ENCODE assay signal across 15 cellular contexts in genomic region chr17:66331038-66331816, GRCh38. TPM values are rescaled to one million over a fixed set of nuclear protein-coding genes. Genes with fewer than 3 reads are reported as not detected.
DNase-seq lines count a peak whose midpoint lies in the region; ATAC-seq and TF ChIP-seq lines count a peak whose summit lies in the region.
"Had no signal": no experiment of that assay in that cellular context is flagged by ENCODE, and none has a peak within 500 bp of the region (broad histone marks: within the 10 kb centered on the region; RNA-seq: fewer than 3 reads in every experiment).

No MANE protein-coding gene starts in this region.

- CTCF ChIA-PET in naive thymus-derived CD4-positive, alpha-beta T cell (lab: Charles Lee) = interaction anchor here (0.9 to 1.6 kb wide), 3 partner anchors 15 to 60 kb away, joined by 4 read pairs; no protein-coding TSS in a partner anchor

- no peak overlapping the region for H3K9ac ChIP-seq in Loucy (ENCODE audit: low read depth, low read length, poor library complexity, severe bottlenecking)

- H3K4me3 Mint-ChIP-seq in activated T-cell treated with anti-CD3 and anti-CD28 coated beads, Interleukin-2, amount 50 U/mL, for 72 hours = peak overlapping the region; percentile 78 to 99
- peak overlapping the region; percentile 68 to 92 (median 83) for H3K4me3 Mint-ChIP-seq in naive thymus-derived CD4-positive, alpha-beta T cell

- no peaks in the 10 kb centered on the region for H3K9me2 ChIP-seq in Loucy (replicated peaks; ENCODE audit: low read depth, low read length)

- no peaks in the 10 kb centered on the region for H3K79me2 ChIP-seq in Loucy (ENCODE audit: insufficient read depth, low read length)

- intact Hi-C loops in naive thymus-derived CD4-positive, alpha-beta T cell (cut with micrococcal nuclease) = loop anchor here (1.0 to 5.0 kb wide), 11 partner anchors 8 to 95 kb away; no protein-coding TSS in a partner anchor

- H4K20me1 ChIP-seq in Loucy (ENCODE audit: insufficient read depth, low read length, poor library complexity, severe bottlenecking) = no peaks in the 10 kb centered on the region

- H3K4me1 Mint-ChIP-seq in activated T-cell treated with anti-CD3 and anti-CD28 coated beads, Interleukin-2, amount 50 U/mL, for 72 hours (ENCODE audit: low read depth) = peaks cover 88% of the 10 kb centered on the region
- H3K4me1 Mint-ChIP-seq in naive thymus-derived CD4-positive, alpha-beta T cell = peaks cover 43 to 92% (median 81%) of the 10 kb centered on the region in 7 donors

- no peak for TF ChIP-seq CTCF in Loucy (conservative IDR thresholded peaks at IDR 0.05; ENCODE audit: low read length)

- peak overlapping the region; percentile 33 for H3K4me2 ChIP-seq in Loucy (ENCODE audit: low read depth, low read length, poor library complexity, severe bottlenecking)

- POLR2A ChIA-PET in naive thymus-derived CD4-positive, alpha-beta T cell (lab: Charles Lee) = interaction anchor here (0.6 to 8.3 kb wide), 18 partner anchors 8 to 1954 kb away, joined by 3 to 89 read pairs (median 5); partner anchors contain the start of gene PRKCA

- H3F3A ChIP-seq in Loucy (ENCODE audit: low read depth) = no peaks in the 10 kb centered on the region

- H3K9me3 Mint-ChIP-seq in activated T-cell treated with anti-CD3 and anti-CD28 coated beads, Interleukin-2, amount 50 U/mL, for 72 hours = no peaks in the 10 kb centered on the region
- H3K9me3 Mint-ChIP-seq in naive thymus-derived CD4-positive, alpha-beta T cell = peaks cover 0 to 4% (median 0%) of the 10 kb centered on the region in 11 donors

- no peaks in the 10 kb centered on the region for H3K27me3 Mint-ChIP-seq in activated T-cell treated with anti-CD3 and anti-CD28 coated beads, Interleukin-2, amount 50 U/mL, for 72 hours (ENCODE audit: low read depth)
- no peaks in the 10 kb centered on the region for H3K27me3 Mint-ChIP-seq in naive thymus-derived CD4-positive, alpha-beta T cell

- no peak for DNase-seq in activated CD4-positive, CD25-positive, alpha-beta regulatory T cell (lab: John Stamatoyannopoulos, UW)
- peak in 1 of 2 donors; percentile 33 for DNase-seq in activated T-cell treated with anti-CD3 and anti-CD28 coated beads, Interleukin-2, amount 50 U/mL, for 72 hours
- DNase-seq in naive thymus-derived CD4-positive, alpha-beta T cell = peak in 8 of 9 donors; percentile 32 to 88 (median 76)
- DNase-seq in NCI-H2081 treated with DMSO at 0.1 percent for 48 hours (lab: John Stamatoyannopoulos, UW) = no peak
- DNase-seq: activated CD8-positive, alpha-beta memory T cell treated with anti-CD3 and anti-CD28 coated beads, Interleukin-2, amount 50 U/mL, for 48 hours; head of caudate nucleus; NCI-H1048; OCI-M1 had no signal

- no peaks in the 10 kb centered on the region for H3K27me3 ChIP-seq in Loucy (ENCODE audit: insufficient read depth, low read length, poor library complexity, severe bottlenecking)
- H3K27me3 ChIP-seq in naive thymus-derived CD4-positive, alpha-beta T cell (ENCODE audit: control insufficient read depth in 2 of 2, insufficient read depth in 2 of 2, low read length in 2 of 2) = no peaks in the 10 kb centered on the region
- H3K27me3 ChIP-seq: suprapubic skin had no signal

- peak overlapping the region; percentile 69 for H3K27ac ChIP-seq in naive thymus-derived CD4-positive, alpha-beta T cell (ENCODE audit: low read depth, low read length)
- H3K27ac ChIP-seq: 22Rv1, suprapubic skin had no signal

- no peaks in the 10 kb centered on the region for H3K36me3 ChIP-seq in Loucy (ENCODE audit: insufficient read depth, low read length)
- H3K36me3 ChIP-seq in naive thymus-derived CD4-positive, alpha-beta T cell (ENCODE audit: control insufficient read depth in 2 of 3, insufficient read depth in 3 of 3, low read length in 3 of 3) = no peaks in the 10 kb centered on the region
- H3K36me3 ChIP-seq: suprapubic skin had no signal

- H3K4me1 ChIP-seq in Loucy (ENCODE audit: insufficient read depth, low read length, poor library complexity, severe bottlenecking) = peaks cover 9% of the 10 kb centered on the region
- H3K4me1 ChIP-seq in naive thymus-derived CD4-positive, alpha-beta T cell (ENCODE audit: control insufficient read depth in 2 of 2, insufficient read depth in 2 of 2, low read length in 2 of 2) = peaks cover 0 to 91% of the 10 kb centered on the region in 2 donors
- H3K4me1 ChIP-seq: suprapubic skin had no signal

- H3K4me3 ChIP-seq in Loucy (ENCODE audit: low read length, poor library complexity, severe bottlenecking) = peak overlapping the region; percentile 31
- H3K4me3 ChIP-seq in naive thymus-derived CD4-positive, alpha-beta T cell (ENCODE audit: low read length) = peak overlapping the region; percentile 6
- H3K4me3 ChIP-seq: suprapubic skin had no signal

- ATAC-seq in activated CD4-positive, CD25-positive, alpha-beta regulatory T cell treated with anti-CD3 and anti-CD28 coated beads, Interleukin-2, amount 50 U/mL, for 24 hours = peak; percentile 51 to 58
- ATAC-seq in activated T-cell treated with anti-CD3 and anti-CD28 coated beads, Interleukin-2, amount 50 U/mL, for 72 hours (replicated peaks in 1 of 2) = peak; percentile 86
- peak; percentile 91 for ATAC-seq in naive thymus-derived CD4-positive, alpha-beta T cell
- ATAC-seq in HG02678 (IDR thresholded peaks at IDR 0.05; ENCODE audit: unreplicated experiment) (no peak), GM19463 (IDR thresholded peaks at IDR 0.05; ENCODE audit: unreplicated experiment) (no peak)
- ATAC-seq: HCT116 had no signal

- peaks cover 5 to 24% of the 10 kb centered on the region in 2 donors for H3K36me3 Mint-ChIP-seq in activated T-cell treated with anti-CD3 and anti-CD28 coated beads, Interleukin-2, amount 50 U/mL, for 72 hours (ENCODE audit: insufficient read depth in 2 of 2)
- peaks cover 0 to 37% (median 13%) of the 10 kb centered on the region in 5 donors for H3K36me3 Mint-ChIP-seq in naive thymus-derived CD4-positive, alpha-beta T cell

- no peak overlapping the region; the same call in 1 of the 2 replicates for H2AFZ ChIP-seq in Loucy (ENCODE audit: low read length)

- H3K9me3 ChIP-seq in Loucy (ENCODE audit: insufficient read depth, low read depth, low read length) = no peaks in the 10 kb centered on the region
- no peaks in the 10 kb centered on the region for H3K9me3 ChIP-seq in naive thymus-derived CD4-positive, alpha-beta T cell (ENCODE audit: control insufficient read depth in 2 of 3, low read length in 3 of 3)
- H3K9me3 ChIP-seq: suprapubic skin had no signal

- H3K27ac Mint-ChIP-seq in activated T-cell treated with anti-CD3 and anti-CD28 coated beads, Interleukin-2, amount 50 U/mL, for 72 hours = peak overlapping the region; percentile 100
- peak overlapping the region; percentile 88 to 99 (median 95) for H3K27ac Mint-ChIP-seq in naive thymus-derived CD4-positive, alpha-beta T cell

RNA-seq across cellular contexts. Expression of gene PRKCA, which starts 28.8 kb away (rescaled TPM):
- total RNA-seq in activated T-cell treated with anti-CD3 and anti-CD28 coated beads, Interleukin-2, amount 50 U/mL, for 72 hours = 100 to 1,000 TPM; 126 to 138 TPM
- 100 to 1,000 TPM in 4 of 5 experiments, 10 to 100 TPM in 1; 94.1 to 186 (median 154) TPM for total RNA-seq in naive thymus-derived CD4-positive, alpha-beta T cell
- polyA plus RNA-seq in naive thymus-derived CD4-positive, alpha-beta T cell = 1 to 10 TPM; 4.1 to 4.9 TPM

Comparison
In these comparisons a context has a peak if more than half of its experiments do, and no peak if none do; other contexts are left out.
1. ATAC-seq: peak in activated CD4-positive, CD25-positive, alpha-beta regulatory T cell treated with anti-CD3 and anti-CD28 coated beads, Interleukin-2, amount 50 U/mL, for 24 hours (2 of 2), activated T-cell treated with anti-CD3 and anti-CD28 coated beads, Interleukin-2, amount 50 U/mL, for 72 hours (2 of 2) and naive thymus-derived CD4-positive, alpha-beta T cell (single experiment); none in HG02678 (single experiment) and GM19463 (single experiment).
2. DNase-seq: peak in naive thymus-derived CD4-positive, alpha-beta T cell (8 of 9); none in activated CD4-positive, CD25-positive, alpha-beta regulatory T cell (0 of 4) and NCI-H2081 treated with DMSO at 0.1 percent for 48 hours (single experiment).